Comparison of ENCODE assay signal across 18 cellular contexts in genomic region chr1:29591601-29592260, GRCh38.
DNase-seq lines count a peak whose midpoint lies in the region; ATAC-seq and TF ChIP-seq lines count a peak whose summit lies in the region.
"Had no signal": no experiment of that assay in that cellular context is flagged by ENCODE, and none has a peak within 500 bp of the region (broad histone marks: within the 10 kb centered on the region; RNA-seq: fewer than 3 reads in every experiment).

No MANE protein-coding gene starts in this region.

- ATAC-seq in GM19035 (IDR thresholded peaks at IDR 0.05; ENCODE audit: unreplicated experiment): no peak
- ATAC-seq: CD8-positive, alpha-beta T cell; Right ventricle myocardium inferior had no signal

- no peak overlapping the region for H3K4me3 ChIP-seq in BLaER1
- no peak overlapping the region for H3K4me3 ChIP-seq in coronary artery
- H3K4me3 ChIP-seq: Peyer's patch, SJSA1 had no signal

- TF ChIP-seq CTCF in coronary artery (IDR thresholded peaks at IDR 0.05): no peak

- H3K4me2 ChIP-seq in BLaER1: peak overlapping the region; percentile 47

- H3K36me3 ChIP-seq in BLaER1: no peaks in the 10 kb centered on the region
- H3K36me3 ChIP-seq: Peyer's patch, SJSA1 had no signal

- peak; percentile 18 for DNase-seq in ACHN
- peak; percentile 54 for DNase-seq in coronary artery (ENCODE audit: low spot score)
- peak; percentile 16 for DNase-seq in mesenteric fat pad (ENCODE audit: low spot score)
- no peak for DNase-seq in D341Med (ENCODE audit: low spot score)
- no peak for DNase-seq in amniotic stem cell (lab: John Stamatoyannopoulos, UW)
- DNase-seq: C1 segment of cervical spinal cord; DMS153; GDM1; Kasumi-1; NCI-H1694; NCI-H2081 treated with DMSO at 0.1 percent for 48 hours; NK-92 treated with Interleukin-12 subunit alpha and Interleukin-12 subunit beta, amount 100 ng/mL, for 24 hours; Peyer's patch had no signal

- H3K9me3 ChIP-seq in BLaER1: 0 out of 2 replicates have a peak, but pooled peaks cover 3% of the 10 kb centered on the region
- H3K9me3 ChIP-seq: Peyer's patch, SJSA1 had no signal

- H3K27ac ChIP-seq in BLaER1 (no peak overlapping the region), coronary artery (no peak overlapping the region)
- H3K27ac ChIP-seq: Peyer's patch, SJSA1 had no signal

- in situ Hi-C loops in ACHN (cut with HindIII; ENCODE audit: low pct_ligation_motif_present, low pct_unique_long_range_greater_than_20kb, low sequenced_read_pairs): no loop called here

- no peaks in the 10 kb centered on the region for H3K27me3 ChIP-seq in BLaER1
- H3K27me3 ChIP-seq: Peyer's patch had no signal

- no peak overlapping the region for H3K9ac ChIP-seq in BLaER1

- H3K4me1 ChIP-seq in BLaER1: peaks cover 18% of the 10 kb centered on the region
- H3K4me1 ChIP-seq: Peyer's patch, SJSA1 had no signal

- no peaks in the 10 kb centered on the region for H4K20me1 ChIP-seq in BLaER1

Comparison
In these comparisons a context has a peak if more than half of its experiments do, and no peak if none do; other contexts are left out.
1. DNase-seq: peak in ACHN (single experiment), coronary artery (single experiment) and mesenteric fat pad (single experiment); none in D341Med (single experiment) and amniotic stem cell (single experiment).